22 cellular contexts compared by ENCODE assay signal in the genomic region with DNA sequence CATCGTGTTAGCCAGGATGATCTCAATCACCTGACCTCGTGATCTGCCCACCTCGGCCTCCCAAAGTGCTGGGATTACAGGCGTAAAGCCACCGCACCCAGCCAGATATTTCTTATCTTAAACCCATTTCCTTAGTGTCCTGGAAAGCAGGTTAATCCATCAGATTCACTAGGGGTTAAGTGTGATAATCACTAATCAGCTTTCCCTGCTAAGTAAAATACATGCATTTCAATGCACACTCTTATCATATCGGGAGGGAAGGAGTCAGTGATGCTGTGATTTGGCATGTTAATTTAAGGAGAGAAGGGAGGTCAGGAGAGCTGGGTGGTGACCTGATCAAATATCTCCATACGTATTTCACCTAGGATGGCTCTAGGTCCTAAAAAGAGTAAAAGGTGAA. TPM values are rescaled to one million over a fixed set of nuclear protein-coding genes. Genes with fewer than 3 reads are reported as not detected.
A peak's percentile ranks its signal among the peaks of the same experiment; 100 is the strongest.
DNase-seq lines count a peak whose midpoint lies in the region; ATAC-seq, FAIRE-seq and TF ChIP-seq lines count a peak whose summit lies in the region.
"Had no signal": no experiment of that assay in that cellular context is flagged by ENCODE, and none has a peak within 500 bp of the region (broad histone marks: within the 10 kb centered on the region; RNA-seq: fewer than 3 reads in every experiment).

No MANE protein-coding gene starts in this region.

- H3K36me3 ChIP-seq in HEK293 (ENCODE audit: control insufficient read depth in 2 of 2, insufficient read depth in 1 of 2, low read length in 2 of 2) (no peaks in the 10 kb centered on the region; a peak in 1 of 3 replicates), astrocyte (ENCODE audit: insufficient read depth, low read length) (no peaks in the 10 kb centered on the region)
- H3K36me3 ChIP-seq: SJSA1 had no signal

- CTCF ChIA-PET in HEK293 (lab: Yijun Ruan, JAX), result interaction anchor here (0.6 to 1.5 kb wide), 3 partner anchors 19 to 275 kb away, joined by 3 to 5 read pairs (median 3); no protein-coding TSS in a partner anchor
- CTCF ChIA-PET in activated CD4-positive, alpha-beta memory T cell treated with anti-CD3 and anti-CD28 coated beads for 36 hours (lab: Charles Lee), result interaction anchor here (1.2 to 1.6 kb wide), 2 partner anchors 44 to 47 kb away, joined by 4 to 6 read pairs; no protein-coding TSS in a partner anchor

- peaks cover 89% of the 10 kb centered on the region for H4K20me1 ChIP-seq in astrocyte (ENCODE audit: insufficient read depth, low read length)

- peak overlapping the region; percentile 68 for H3K27ac Mint-ChIP-seq in activated T-cell treated with anti-CD3 and anti-CD28 coated beads, Interleukin-2, amount 50 U/mL, for 72 hours
- no peak overlapping the region for H3K27ac Mint-ChIP-seq in astrocyte (ENCODE audit: unreplicated experiment)
- H3K27ac Mint-ChIP-seq in stimulated activated effector memory CD8-positive, alpha-beta T cell treated with anti-CD3 and anti-CD28 coated beads, Interleukin-12 subunit alpha, Interleukin-12 subunit beta, amount 100 ng/mL, for 72 hours, result peak overlapping the region; percentile 8
- H3K27ac Mint-ChIP-seq in activated CD4-positive, alpha-beta memory T cell treated with anti-CD3 and anti-CD28 coated beads for 36 hours, result no peak overlapping the region

- H2AFZ ChIP-seq in astrocyte (ENCODE audit: low read depth, low read length), result no peak overlapping the region

- H3K4me3 ChIP-seq in HEK293 (ENCODE audit: low read depth, low read length) (no peak overlapping the region), astrocyte (ENCODE audit: insufficient read depth, low read depth, low read length) (no peak overlapping the region)
- H3K4me3 ChIP-seq: SJSA1 had no signal

- H3K4me1 ChIP-seq in HEK293 (ENCODE audit: control insufficient read depth, insufficient read depth, low read length) (peaks cover 13% of the 10 kb centered on the region; the same call in 1 of the 2 replicates), astrocyte (ENCODE audit: insufficient read depth, low read length) (peaks cover 15% of the 10 kb centered on the region)

- H3K9me3 Mint-ChIP-seq in activated T-cell treated with anti-CD3 and anti-CD28 coated beads, Interleukin-2, amount 50 U/mL, for 72 hours, result no peaks in the 10 kb centered on the region
- H3K9me3 Mint-ChIP-seq in astrocyte (ENCODE audit: unreplicated experiment), result peaks cover 2% of the 10 kb centered on the region
- H3K9me3 Mint-ChIP-seq in stimulated activated effector memory CD8-positive, alpha-beta T cell treated with anti-CD3 and anti-CD28 coated beads, Interleukin-12 subunit alpha, Interleukin-12 subunit beta, amount 100 ng/mL, for 72 hours, result no peaks in the 10 kb centered on the region
- H3K9me3 Mint-ChIP-seq in activated CD4-positive, alpha-beta memory T cell treated with anti-CD3 and anti-CD28 coated beads for 36 hours, result no peaks in the 10 kb centered on the region
- H3K9me3 Mint-ChIP-seq: CD8-positive, alpha-beta T cell; IgD-negative memory B cell had no signal

- ATAC-seq in activated T-cell treated with anti-CD3 and anti-CD28 coated beads, Interleukin-2, amount 50 U/mL, for 72 hours (replicated peaks in 1 of 2), result no peak
- ATAC-seq in stimulated activated effector memory CD8-positive, alpha-beta T cell treated with anti-CD3 and anti-CD28 coated beads, Interleukin-12 subunit alpha, Interleukin-12 subunit beta, amount 100 ng/mL, for 72 hours, result no peak
- ATAC-seq: CD8-positive, alpha-beta T cell; HCT116; Right ventricle myocardium inferior had no signal

- peak overlapping the region; percentile 15 to 22 for H3K4me3 Mint-ChIP-seq in activated T-cell treated with anti-CD3 and anti-CD28 coated beads, Interleukin-2, amount 50 U/mL, for 72 hours
- peak overlapping the region; percentile 34 for H3K4me3 Mint-ChIP-seq in astrocyte (ENCODE audit: unreplicated experiment)
- no peak overlapping the region for H3K4me3 Mint-ChIP-seq in stimulated activated effector memory CD8-positive, alpha-beta T cell treated with anti-CD3 and anti-CD28 coated beads, Interleukin-12 subunit alpha, Interleukin-12 subunit beta, amount 100 ng/mL, for 72 hours
- no peak overlapping the region for H3K4me3 Mint-ChIP-seq in activated CD4-positive, alpha-beta memory T cell treated with anti-CD3 and anti-CD28 coated beads for 36 hours
- H3K4me3 Mint-ChIP-seq: CD8-positive, alpha-beta T cell had no signal

- H3K27ac ChIP-seq in HEK293 (ENCODE audit: extremely low read depth, low read depth, low read length), result no peak overlapping the region
- no peak overlapping the region for H3K27ac ChIP-seq in astrocyte (ENCODE audit: low read depth, low read length)
- H3K27ac ChIP-seq: SJSA1 had no signal

- FAIRE-seq in astrocyte (lab: Jason Lieb, UNC), result no peak
- FAIRE-seq: GM12891, H1 had no signal

- no peak overlapping the region for H3K9ac ChIP-seq in astrocyte (ENCODE audit: low read length)

- no peaks in the 10 kb centered on the region for H3K9me3 ChIP-seq in HEK293 (ENCODE audit: control insufficient read depth, insufficient read depth, low read depth, low read length)
- no peaks in the 10 kb centered on the region for H3K9me3 ChIP-seq in astrocyte (ENCODE audit: insufficient read depth, low read depth, low read length)
- H3K9me3 ChIP-seq: SJSA1 had no signal

- intact Hi-C loops in activated CD4-positive, alpha-beta memory T cell treated with anti-CD3 and anti-CD28 coated beads for 36 hours (cut with micrococcal nuclease), result no loop called here

- no peak overlapping the region for H3K4me2 ChIP-seq in astrocyte (ENCODE audit: low read length)

- no peak for DNase-seq in activated T-cell treated with anti-CD3 and anti-CD28 coated beads, Interleukin-2, amount 50 U/mL, for 72 hours
- no peak for DNase-seq in activated T-cell treated with anti-CD3 and anti-CD28 coated beads, Interleukin-2, amount 50 U/mL, for 1 hour
- DNase-seq in astrocyte (ENCODE audit: low read depth), result no peak
- no peak for DNase-seq in stimulated activated effector memory CD8-positive, alpha-beta T cell treated with anti-CD3 and anti-CD28 coated beads, Interleukin-12 subunit alpha, Interleukin-12 subunit beta, amount 100 ng/mL, for 72 hours (ENCODE audit: low spot score in 2 of 2)
- no peak for DNase-seq in activated CD4-positive, alpha-beta memory T cell treated with anti-CD3 and anti-CD28 coated beads for 36 hours
- no peak for DNase-seq in SW 1271 (lab: John Stamatoyannopoulos, UW)
- DNase-seq: AML-193; C1 segment of cervical spinal cord; CD8-positive, alpha-beta T cell; DMS153; Karpas-422; NCI-H1105 treated with DMSO at 0.1 percent for 48 hours; NCI-H2029 treated with DMSO at 0.1 percent for 48 hours; NCI-H345; NCI-H524 treated with DMSO at 0.1 percent for 48 hours had no signal

- TF ChIP-seq CTCF in HEK293 (tag by site-specific recombination; IDR thresholded peaks at IDR 0.05), result no peak
- no peak for TF ChIP-seq CTCF in astrocyte (IDR thresholded peaks at IDR 0.05; ENCODE audit: insufficient read depth, low read depth, low read length)

- no peaks in the 10 kb centered on the region for H3K27me3 Mint-ChIP-seq in activated T-cell treated with anti-CD3 and anti-CD28 coated beads, Interleukin-2, amount 50 U/mL, for 72 hours (ENCODE audit: low read depth)
- no peaks in the 10 kb centered on the region for H3K27me3 Mint-ChIP-seq in astrocyte (ENCODE audit: low read depth, unreplicated experiment)
- no peaks in the 10 kb centered on the region for H3K27me3 Mint-ChIP-seq in activated CD4-positive, alpha-beta memory T cell treated with anti-CD3 and anti-CD28 coated beads for 36 hours
- H3K27me3 Mint-ChIP-seq: IgD-negative memory B cell had no signal

- H3K36me3 Mint-ChIP-seq in activated T-cell treated with anti-CD3 and anti-CD28 coated beads, Interleukin-2, amount 50 U/mL, for 72 hours (ENCODE audit: insufficient read depth in 2 of 2), result peaks cover 7 to 23% of the 10 kb centered on the region in 2 donors
- H3K36me3 Mint-ChIP-seq in astrocyte (ENCODE audit: low read depth, unreplicated experiment), result peaks cover 9% of the 10 kb centered on the region
- H3K36me3 Mint-ChIP-seq in stimulated activated effector memory CD8-positive, alpha-beta T cell treated with anti-CD3 and anti-CD28 coated beads, Interleukin-12 subunit alpha, Interleukin-12 subunit beta, amount 100 ng/mL, for 72 hours, result peaks cover 87% of the 10 kb centered on the region
- H3K36me3 Mint-ChIP-seq in activated CD4-positive, alpha-beta memory T cell treated with anti-CD3 and anti-CD28 coated beads for 36 hours, result peaks cover 24% of the 10 kb centered on the region

- H3K79me2 ChIP-seq in astrocyte (ENCODE audit: insufficient read depth, low read length), result peaks cover 90% of the 10 kb centered on the region

- POLR2A ChIA-PET in HEK293 (lab: Yijun Ruan, JAX), result interaction anchor here (1.3 kb wide), 1 partner anchor 64 kb away, joined by 7 read pairs; a partner anchor contains a TSS
- POLR2A ChIA-PET in activated CD4-positive, alpha-beta memory T cell treated with anti-CD3 and anti-CD28 coated beads for 36 hours (lab: Charles Lee), result interaction anchor here (1.5 kb wide), 1 partner anchor 29 kb away, joined by 8 read pairs; a partner anchor contains a TSS

- H3K27me3 ChIP-seq in astrocyte (ENCODE audit: insufficient read depth, low read length), result no peaks in the 10 kb centered on the region
- H3K27me3 ChIP-seq: SJSA1 had no signal

- H3K4me1 Mint-ChIP-seq in activated T-cell treated with anti-CD3 and anti-CD28 coated beads, Interleukin-2, amount 50 U/mL, for 72 hours (ENCODE audit: low read depth), result peaks cover 77% of the 10 kb centered on the region
- peaks cover 31% of the 10 kb centered on the region for H3K4me1 Mint-ChIP-seq in astrocyte (ENCODE audit: low read depth, unreplicated experiment)
- H3K4me1 Mint-ChIP-seq in stimulated activated effector memory CD8-positive, alpha-beta T cell treated with anti-CD3 and anti-CD28 coated beads, Interleukin-12 subunit alpha, Interleukin-12 subunit beta, amount 100 ng/mL, for 72 hours, result peaks cover 67% of the 10 kb centered on the region
- peaks cover 68% of the 10 kb centered on the region for H3K4me1 Mint-ChIP-seq in activated CD4-positive, alpha-beta memory T cell treated with anti-CD3 and anti-CD28 coated beads for 36 hours (ENCODE audit: low read depth)

TF ChIP-seq in HEK293, 187 proteins besides CTCF, POLR2A, EP300 and RAD21:
- TF ChIP-seq WT1 (tag by site-specific recombination; IDR thresholded peaks at IDR 0.05), result peak; percentile 45; the same call in 1 of the 2 replicates
- no peak for TF ChIP-seq ZNF146 (tag by site-specific recombination; IDR thresholded peaks at IDR 0.05)

RNA-seq across cellular contexts. Expression of a gene that starts 29.1 kb away (rescaled TPM):
- 100 to 1,000 TPM; 346 to 380 TPM for total RNA-seq in activated T-cell treated with anti-CD3 and anti-CD28 coated beads, Interleukin-2, amount 50 U/mL, for 72 hours
- 145 and 154 TPM in 2 replicates for total RNA-seq in astrocyte
- total RNA-seq in activated CD4-positive, alpha-beta memory T cell treated with anti-CD3 and anti-CD28 coated beads for 36 hours, result 100 to 1,000 TPM; 194 to 198 TPM

Comparison
In these comparisons a context has a peak if more than half of its experiments do, and no peak if none do; other contexts are left out.
1. H3K27ac Mint-ChIP-seq: peak in activated T-cell treated with anti-CD3 and anti-CD28 coated beads, Interleukin-2, amount 50 U/mL, for 72 hours (single experiment) and stimulated activated effector memory CD8-positive, alpha-beta T cell treated with anti-CD3 and anti-CD28 coated beads, Interleukin-12 subunit alpha, Interleukin-12 subunit beta, amount 100 ng/mL, for 72 hours (single experiment); none in astrocyte (single experiment) and activated CD4-positive, alpha-beta memory T cell treated with anti-CD3 and anti-CD28 coated beads for 36 hours (single experiment).
2. H3K4me3 Mint-ChIP-seq: peak in activated T-cell treated with anti-CD3 and anti-CD28 coated beads, Interleukin-2, amount 50 U/mL, for 72 hours (2 of 2) and astrocyte (single experiment); none in stimulated activated effector memory CD8-positive, alpha-beta T cell treated with anti-CD3 and anti-CD28 coated beads, Interleukin-12 subunit alpha, Interleukin-12 subunit beta, amount 100 ng/mL, for 72 hours (single experiment) and activated CD4-positive, alpha-beta memory T cell treated with anti-CD3 and anti-CD28 coated beads for 36 hours (single experiment).